ENCODE assay signal across 8 cellular contexts in genomic region chr6:129774697-129775447, GRCh38.
DNase-seq lines count a peak whose midpoint lies in the region; ATAC-seq and TF ChIP-seq lines count a peak whose summit lies in the region.

No MANE protein-coding gene starts in this region.

- no peak for ATAC-seq in HG03045 (IDR thresholded peaks at IDR 0.05; ENCODE audit: unreplicated experiment)

- H3K27me3 ChIP-seq in Karpas-422 (ENCODE audit: low read length) (no peaks in the 10 kb centered on the region), left ventricle myocardium inferior (ENCODE audit: low read depth) (peaks cover 21% of the 10 kb centered on the region)

- no peak overlapping the region for H3K4me3 ChIP-seq in Karpas-422 (ENCODE audit: low read length)
- H3K4me3 ChIP-seq in left ventricle myocardium inferior: peak overlapping the region; percentile 41

- POLR2A ChIA-PET in RWPE1 (lab: Yijun Ruan, JAX; ENCODE audit: low non-redundant PET): no interaction called here

- peak overlapping the region; percentile 31 for H3K4me2 ChIP-seq in Karpas-422 (ENCODE audit: low read depth, low read length, poor library complexity, severe bottlenecking)

- TF ChIP-seq CTCF in GM12872 (IDR thresholded peaks at IDR 0.05; ENCODE audit: insufficient read depth, low read depth, low read length): peak; percentile 96
- TF ChIP-seq CTCF in RWPE1 (conservative IDR thresholded peaks at IDR 0.05; ENCODE audit: low read depth): peak; percentile 77
- peak; percentile 92 for TF ChIP-seq CTCF in left ventricle myocardium inferior (IDR thresholded peaks at IDR 0.05; ENCODE audit: borderline replicate concordance)

- CTCF ChIA-PET in RWPE1 (lab: Yijun Ruan, JAX): interaction anchor here (0.6 to 1.5 kb wide), 5 partner anchors 11 to 274 kb away, joined by 3 to 6 read pairs (median 3); no protein-coding TSS in a partner anchor

- no peak overlapping the region for H3K9ac ChIP-seq in Karpas-422 (ENCODE audit: low read length)

- 0 out of 2 replicates have a peak, but pooled peaks cover 3% of the 10 kb centered on the region for H3K9me3 ChIP-seq in Karpas-422 (ENCODE audit: low read length)
- H3K9me3 ChIP-seq in left ventricle myocardium inferior (replicated peaks): peaks cover 16% of the 10 kb centered on the region

- no peaks in the 10 kb centered on the region for H4K20me1 ChIP-seq in Karpas-422 (ENCODE audit: insufficient read depth, low read depth, low read length)

- peak overlapping the region; percentile 96 for H2AFZ ChIP-seq in Karpas-422 (ENCODE audit: low read length)

- H3K27ac ChIP-seq in Karpas-422 (ENCODE audit: low read length): no peak overlapping the region
- H3K27ac ChIP-seq in RWPE1: no peak overlapping the region
- H3K27ac ChIP-seq in left ventricle myocardium inferior (replicated peaks): no peak overlapping the region

- intact Hi-C loops in left ventricle myocardium inferior (cut with micrococcal nuclease): no loop called here

- H3K4me1 ChIP-seq in Karpas-422 (ENCODE audit: low read length) (no peaks in the 10 kb centered on the region; the same call in 1 of the 2 replicates), left ventricle myocardium inferior (peaks cover 8% of the 10 kb centered on the region)

- no peaks in the 10 kb centered on the region for H3K79me2 ChIP-seq in Karpas-422 (ENCODE audit: low read length)

- DNase-seq in A172 (ENCODE audit: low spot score): peak; percentile 78
- peak; percentile 89 for DNase-seq in Karpas-422
- peak; percentile 44 for DNase-seq in RWPE1 (ENCODE audit: low spot score)
- peak in 53 of 56 donors; percentile 7 to 83 (median 48) for DNase-seq in amygdala (lab: John Stamatoyannopoulos, UW)
- DNase-seq in left ventricle myocardium inferior: peak; percentile 43
- DNase-seq in pulmonary artery endothelial cell (ENCODE audit: low read depth, low spot score): peak; percentile 24

- H3K36me3 ChIP-seq in Karpas-422 (ENCODE audit: insufficient read depth, low read length) (no peaks in the 10 kb centered on the region), left ventricle myocardium inferior (no peaks in the 10 kb centered on the region)

- no peaks in the 10 kb centered on the region for H3K9me2 ChIP-seq in Karpas-422 (replicated peaks; ENCODE audit: insufficient read depth, low read length)

Comparison
In these comparisons a context has a peak if more than half of its experiments do, and no peak if none do; other contexts are left out.
1. DNase-seq: peak in every context shown above with its lines; median percentile 89 in Karpas-422; 78 in A172; 48 in amygdala; 44 in RWPE1; 43 in left ventricle myocardium inferior; 24 in pulmonary artery endothelial cell.